In the genomic region with DNA sequence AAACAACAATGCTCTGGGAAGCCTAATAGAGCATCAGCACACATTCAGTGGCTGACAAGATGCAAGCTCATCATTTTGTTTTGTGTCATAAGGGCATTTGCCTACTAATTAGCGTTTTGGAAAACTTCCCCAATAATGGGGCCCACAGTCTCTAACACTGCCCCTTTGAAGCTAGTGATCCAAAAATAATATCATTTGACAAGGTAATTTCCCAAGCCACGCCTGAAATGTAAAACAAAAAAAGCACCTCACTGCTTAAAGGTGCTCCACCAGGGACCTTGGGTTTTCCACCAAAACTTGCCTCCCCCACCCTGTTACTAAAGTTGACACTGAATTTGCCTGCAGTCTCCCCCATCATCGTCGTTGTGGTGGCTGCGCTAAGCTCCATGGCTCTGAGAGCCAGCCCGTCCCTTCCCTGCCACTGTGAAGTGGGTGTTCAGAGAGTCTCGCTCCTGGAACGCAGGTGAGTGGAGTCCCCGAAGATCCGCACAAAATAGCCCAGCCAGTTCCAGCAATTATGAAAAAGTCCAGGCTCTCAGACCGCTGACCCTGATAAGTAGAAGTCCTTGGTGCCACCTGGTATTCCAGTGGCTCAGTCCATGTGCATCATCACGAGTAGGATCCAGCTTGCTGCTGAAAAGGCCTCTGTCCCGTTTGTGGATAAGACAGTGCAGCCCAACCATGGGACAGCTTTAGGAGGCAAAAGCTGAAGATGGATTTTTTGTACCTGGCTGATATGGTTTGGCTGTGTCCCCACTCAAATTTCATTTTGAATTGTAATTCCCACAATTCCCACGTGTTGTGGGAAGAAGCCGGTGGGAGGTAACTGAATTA, we compare ENCODE assay signal across 12 cellular contexts.
DNase-seq lines count a peak whose midpoint lies in the region; ATAC-seq and TF ChIP-seq lines count a peak whose summit lies in the region.
"Had no signal": no experiment of that assay in that cellular context is flagged by ENCODE, and none has a peak within 500 bp of the region (broad histone marks: within the 10 kb centered on the region; RNA-seq: fewer than 3 reads in every experiment).

No MANE protein-coding gene starts in this region.

- H3K36me3 ChIP-seq in OCI-LY3 (replicated peaks; ENCODE audit: low read depth, low read length), result peaks cover 35% of the 10 kb centered on the region
- H3K36me3 ChIP-seq: breast epithelium, heart right ventricle had no signal

- ATAC-seq in HG02840 (IDR thresholded peaks at IDR 0.05; ENCODE audit: low FRiP score, unreplicated experiment), result peak; percentile 57
- ATAC-seq: natural killer cell treated with Interleukin-12 subunit alpha and Interleukin-12 subunit beta and Interleukin-15 and Interleukin-18, amount 100 ng/mL, for 72 hours had no signal

- H4K20me1 ChIP-seq in OCI-LY3 (ENCODE audit: insufficient read depth, low read length), result peaks cover 19% of the 10 kb centered on the region

- H3K9ac ChIP-seq in OCI-LY3 (ENCODE audit: low read length), result peak overlapping the region; percentile 71

- H3K4me3 ChIP-seq in GM08714 (ENCODE audit: low read length) (peak overlapping the region; percentile 30; the same call in 1 of the 2 replicates), OCI-LY3 (ENCODE audit: low read length) (peak overlapping the region; percentile 61)
- H3K4me3 ChIP-seq: breast epithelium, heart right ventricle had no signal

- H3K27ac ChIP-seq in OCI-LY3 (ENCODE audit: low read length), result peak overlapping the region; percentile 94
- H3K27ac ChIP-seq: breast epithelium, heart right ventricle had no signal

- H3K9me3 ChIP-seq in OCI-LY3 (ENCODE audit: insufficient read depth, low read length), result peaks cover 7% of the 10 kb centered on the region; the same call in 1 of the 2 replicates
- H3K9me3 ChIP-seq: breast epithelium, heart right ventricle had no signal

- DNase-seq in GDM1 (lab: John Stamatoyannopoulos, UW), result no peak
- no peak for DNase-seq in D341Med (ENCODE audit: low spot score)
- no peak for DNase-seq in NCI-H2081 treated with DMSO at 0.1 percent for 48 hours (lab: John Stamatoyannopoulos, UW)
- no peak for DNase-seq in dedifferentiated amniotic fluid mesenchymal stem cell (ENCODE audit: extremely low spot score)
- DNase-seq: CD8-positive, alpha-beta memory T cell; heart right ventricle had no signal

- TF ChIP-seq POLR2A in GM19099 (IDR thresholded peaks at IDR 0.05; ENCODE audit: extremely low read depth, insufficient read length, low read depth), result peak; percentile 51

- H3K4me2 ChIP-seq in OCI-LY3 (ENCODE audit: low read length), result peak overlapping the region; percentile 80

- H3K79me2 ChIP-seq in OCI-LY3 (ENCODE audit: low read length), result peaks cover 99% of the 10 kb centered on the region

- no peaks in the 10 kb centered on the region for H3K27me3 ChIP-seq in OCI-LY3 (ENCODE audit: low read depth, low read length)
- H3K27me3 ChIP-seq: breast epithelium, heart right ventricle had no signal

- peaks cover 79% of the 10 kb centered on the region for H3K4me1 ChIP-seq in OCI-LY3 (ENCODE audit: low read length)
- H3K4me1 ChIP-seq: breast epithelium had no signal

- no peak for TF ChIP-seq CTCF in OCI-LY3 (IDR thresholded peaks at IDR 0.05; ENCODE audit: low read depth, low read length)

- no peak overlapping the region for H2AFZ ChIP-seq in OCI-LY3 (ENCODE audit: low read depth, low read length)
